ENCODE assay signal across 15 cellular contexts in genomic region chr7:26388256-26388655, GRCh38.
DNase-seq lines count a peak whose midpoint lies in the region; ATAC-seq, FAIRE-seq and TF ChIP-seq lines count a peak whose summit lies in the region.
"Had no signal": no experiment of that assay in that cellular context is flagged by ENCODE, and none has a peak within 500 bp of the region (broad histone marks: within the 10 kb centered on the region; RNA-seq: fewer than 3 reads in every experiment).

No MANE protein-coding gene starts in this region.

- no TSS peak for BruUV-seq in HepG2 (replicated peaks; lab: Mats Ljungman, UMichigan)

- H3K36me3 ChIP-seq in HepG2 (replicated peaks in 1 of 2; ENCODE audit: control insufficient read depth in 1 of 2, insufficient read depth in 2 of 2, low read length in 2 of 2) (no peaks in the 10 kb centered on the region), right lobe of liver (no peaks in the 10 kb centered on the region), vagina (no peaks in the 10 kb centered on the region)
- H3K36me3 ChIP-seq: heart left ventricle, upper lobe of left lung had no signal

- TF ChIP-seq EP300 in HepG2 (IDR thresholded peaks at IDR 0.05; ENCODE audit: low read depth in 2 of 2, low read length in 2 of 2) = no peak
- TF ChIP-seq EP300 in HepG2 (CRISPR knock-in tag; IDR thresholded peaks at IDR 0.05; ENCODE audit: borderline replicate concordance) = no peak

- TF ChIP-seq CTCF in HepG2 (CRISPR knock-in tag; IDR thresholded peaks at IDR 0.05) = no peak
- TF ChIP-seq CTCF in right lobe of liver (IDR thresholded peaks at IDR 0.05) = no peak
- no peak for TF ChIP-seq CTCF in vagina (IDR thresholded peaks at IDR 0.05)

- no peak overlapping the region for H2AFZ ChIP-seq in HepG2 (ENCODE audit: low read length)

- no peak for FAIRE-seq in HepG2 (lab: Jason Lieb, UNC)

- intact Hi-C loops in HepG2 (cut with micrococcal nuclease; ENCODE audit: unreplicated experiment) = no loop called here
- intact Hi-C loops in right lobe of liver (cut with DNase I) = loop anchor here in 1 of 2 donors (10.0 kb wide), 1 partner anchor 257 kb away; no protein-coding TSS in a partner anchor
- intact Hi-C loops in vagina (cut with DNase I) = no loop called here

- 2% methylated on average over 4 of the region's 4 CpGs for WGBS in HepG2 (ENCODE audit: low lambda C conversion rate)
- 57% methylated on average over 4 of the region's 4 CpGs for WGBS in right lobe of liver (ENCODE audit: insufficient coverage, low coverage, low lambda C conversion rate, missing lambda C conversion rate)

- H3K9me3 ChIP-seq in HepG2 (ENCODE audit: low read length) (no peaks in the 10 kb centered on the region), right lobe of liver (no peaks in the 10 kb centered on the region), vagina (no peaks in the 10 kb centered on the region)
- H3K9me3 ChIP-seq: heart left ventricle, upper lobe of left lung had no signal

- H3K27me3 ChIP-seq in HepG2 (ENCODE audit: control insufficient read depth in 1 of 2, insufficient read depth in 2 of 2, low read length in 2 of 2) (peaks cover 0 to 24% of the 10 kb centered on the region in 2 experiments; a peak in 2 of 5 replicates), right lobe of liver (no peaks in the 10 kb centered on the region), vagina (no peaks in the 10 kb centered on the region)
- H3K27me3 ChIP-seq: upper lobe of left lung had no signal

- DNase-seq in HepG2 (ENCODE audit: low spot score) = no peak
- no peak for DNase-seq in right lobe of liver
- peak; percentile 57 for DNase-seq in NCI-H526 treated with DMSO at 0.1 percent for 48 hours (lab: John Stamatoyannopoulos, UW)
- no peak for DNase-seq in H4 (ENCODE audit: low spot score)
- no peak for DNase-seq in NCI-H1092 (lab: John Stamatoyannopoulos, UW)
- DNase-seq in vagina (ENCODE audit: extremely low spot score in 2 of 2) = no peak
- DNase-seq: activated CD4-positive, CD25-positive, alpha-beta regulatory T cell; DMS153; HCEC 1CT; heart left ventricle; NCI-H524 treated with DMSO at 0.1 percent for 48 hours; nucleus accumbens had no signal

- TF ChIP-seq RAD21 in HepG2 (CRISPR knock-in tag; IDR thresholded peaks at IDR 0.05) = no peak

- H3K4me2 ChIP-seq in HepG2 (ENCODE audit: low read depth, low read length) = no peak overlapping the region

- H3K27ac ChIP-seq in HepG2 (ENCODE audit: extremely low read length, insufficient read depth, low read length) (no peak overlapping the region), right lobe of liver (no peak overlapping the region), vagina (no peak overlapping the region)
- H3K27ac ChIP-seq: heart left ventricle, upper lobe of left lung had no signal

- POLR2A ChIA-PET in HepG2 (lab: Yijun Ruan, JAX) = no interaction called here

- ATAC-seq in HepG2 (no peak), right lobe of liver (no peak), HG02678 (IDR thresholded peaks at IDR 0.05; ENCODE audit: unreplicated experiment) (peak; percentile 82), HG02623 (IDR thresholded peaks at IDR 0.05; ENCODE audit: unreplicated experiment) (no peak)
- ATAC-seq: heart left ventricle had no signal

- H4K20me1 ChIP-seq in HepG2 (ENCODE audit: insufficient read depth, low read length) = no peaks in the 10 kb centered on the region

- H3K4me3 ChIP-seq in HepG2 (replicated peaks in 1 of 3; ENCODE audit: insufficient read depth in 1 of 3, low read depth in 2 of 3, low read length in 3 of 3) = no peak overlapping the region
- H3K4me3 ChIP-seq in right lobe of liver = no peak overlapping the region
- H3K4me3 ChIP-seq in vagina = no peak overlapping the region
- H3K4me3 ChIP-seq: heart left ventricle, upper lobe of left lung had no signal

- H3K79me2 ChIP-seq in HepG2 (ENCODE audit: insufficient read depth, low read length) = no peaks in the 10 kb centered on the region

- no peaks in the 10 kb centered on the region for H3K4me1 ChIP-seq in HepG2 (ENCODE audit: insufficient read depth, low read length)
- H3K4me1 ChIP-seq in right lobe of liver = no peaks in the 10 kb centered on the region
- no peaks in the 10 kb centered on the region for H3K4me1 ChIP-seq in vagina
- H3K4me1 ChIP-seq: heart left ventricle, upper lobe of left lung had no signal

- CTCF ChIA-PET in HepG2 (lab: Yijun Ruan, JAX; ENCODE audit: low intra/inter-chr PET ratio, low total read pairs) = no interaction called here

- H3K9ac ChIP-seq in HepG2 (ENCODE audit: insufficient read depth, low read depth, low read length) = no peak overlapping the region

- in situ Hi-C loops in HepG2 (cut with HindIII; ENCODE audit: extremely low pct_ligation_motif_present, low pct_unique_long_range_greater_than_20kb) = no loop called here

- TF ChIP-seq POLR2A in HepG2 (IDR thresholded peaks at IDR 0.05; ENCODE audit: insufficient read depth in 1 of 2, low read depth in 2 of 2, low read length in 2 of 2) (no peak), right lobe of liver (IDR thresholded peaks at IDR 0.05) (no peak), vagina (IDR thresholded peaks at IDR 0.05) (no peak)

TF ChIP-seq in HepG2, 621 proteins besides CTCF, POLR2A, EP300 and RAD21:
- TF ChIP-seq, protein P1, sequence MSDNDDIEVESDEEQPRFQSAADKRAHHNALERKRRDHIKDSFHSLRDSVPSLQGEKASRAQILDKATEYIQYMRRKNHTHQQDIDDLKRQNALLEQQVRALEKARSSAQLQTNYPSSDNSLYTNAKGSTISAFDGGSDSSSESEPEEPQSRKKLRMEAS (IDR thresholded peaks at IDR 0.05) = no peak
- TF ChIP-seq EED (CRISPR knock-in tag; IDR thresholded peaks at IDR 0.05) (no peak), ZFP62 (CRISPR knock-in tag; IDR thresholded peaks at IDR 0.05) (no peak), NFE2L2 (IDR thresholded peaks at IDR 0.05; ENCODE audit: low read length) (peak; percentile 52)
